In genomic region chr16:81688182-81688581, GRCh38 we compare ENCODE assay signal across 1 cellular context.
TF ChIP-seq lines count a peak whose summit lies in the region.

No MANE protein-coding gene starts in this region.

TF ChIP-seq in HepG2, 621 proteins besides CTCF, POLR2A, EP300 and RAD21:
- TF ChIP-seq, protein P1, sequence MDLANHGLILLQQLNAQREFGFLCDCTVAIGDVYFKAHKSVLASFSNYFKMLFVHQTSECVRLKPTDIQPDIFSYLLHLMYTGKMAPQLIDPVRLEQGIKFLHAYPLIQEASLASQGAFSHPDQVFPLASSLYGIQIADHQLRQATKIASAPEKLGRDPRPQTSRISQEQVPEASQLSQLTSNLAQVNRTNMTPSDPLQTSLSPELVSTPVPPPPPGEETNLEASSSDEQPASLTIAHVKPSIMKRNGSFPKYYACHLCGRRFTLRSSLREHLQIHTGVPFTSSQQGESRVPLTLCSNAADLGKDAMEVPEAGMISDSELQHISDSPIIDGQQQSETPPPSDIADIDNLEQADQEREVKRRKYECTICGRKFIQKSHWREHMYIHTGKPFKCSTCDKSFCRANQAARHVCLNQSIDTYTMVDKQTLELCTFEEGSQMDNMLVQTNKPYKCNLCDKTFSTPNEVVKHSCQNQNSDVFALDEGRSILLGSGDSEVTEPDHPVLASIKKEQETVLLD (CRISPR knock-in tag; IDR thresholded peaks at IDR 0.05; ENCODE audit: low read depth), result no peak
- TF ChIP-seq ZNF652 (CRISPR knock-in tag; IDR thresholded peaks at IDR 0.05; ENCODE audit: borderline replicate concordance, low read depth) (peak; percentile 63; the same call in 1 of the 2 replicates), ZSCAN31 (CRISPR knock-in tag; IDR thresholded peaks at IDR 0.05; ENCODE audit: low read depth) (no peak), SKIL (CRISPR knock-in tag; IDR thresholded peaks at IDR 0.05; ENCODE audit: borderline replicate concordance) (no peak), HDAC1 (CRISPR knock-in tag; IDR thresholded peaks at IDR 0.05) (no peak)
TF ChIP-seq in HepG2: peak in this region for 1.
